ENCODE assay signal across 11 cellular contexts in genomic region chr7:155584763-155585531, GRCh38. TPM values are rescaled to one million over a fixed set of nuclear protein-coding genes. Genes with fewer than 3 reads are reported as not detected.
A peak's percentile ranks its signal among the peaks of the same experiment; 100 is the strongest.
DNase-seq lines count a peak whose midpoint lies in the region; ATAC-seq and TF ChIP-seq lines count a peak whose summit lies in the region.
"Had no signal": no experiment of that assay in that cellular context is flagged by ENCODE, and none has a peak within 500 bp of the region (broad histone marks: within the 10 kb centered on the region; RNA-seq: fewer than 3 reads in every experiment).

No MANE protein-coding gene starts in this region.

- no peak overlapping the region for H4K91ac ChIP-seq in neuronal stem cell (ENCODE audit: low read depth, low read length, poor library complexity)

- no CpG with 5 or more reads among the region's 17 CpGs for WGBS in neuronal stem cell (ENCODE audit: extremely low coverage in 2 of 2, insufficient read length in 2 of 2, insufficient replicate concordance in 1 of 2), 2 donors

- no peak overlapping the region for H2BK5ac ChIP-seq in neuronal stem cell (ENCODE audit: low read length)

- H3K27me3 ChIP-seq in left ventricle myocardium inferior (ENCODE audit: low read depth) (peaks cover 81% of the 10 kb centered on the region), adipocyte (replicated peaks; ENCODE audit: control insufficient read depth, insufficient read depth, low read length) (peaks cover 20% of the 10 kb centered on the region), neuronal stem cell (ENCODE audit: control insufficient read depth in 3 of 3, insufficient read depth in 3 of 3, low read depth in 1 of 3, low read length in 3 of 3) (peaks cover 0 to 32% (median 0%) of the 10 kb centered on the region in 3 experiments)

- no peak overlapping the region for H2AFZ ChIP-seq in neuronal stem cell (ENCODE audit: low read length)

- no peak overlapping the region for H3K18ac ChIP-seq in neuronal stem cell (ENCODE audit: low read length)

- no peak overlapping the region for H4K8ac ChIP-seq in neuronal stem cell (ENCODE audit: low read depth, low read length)

- H3K4me3 ChIP-seq in left ventricle myocardium inferior, result no peak overlapping the region
- H3K4me3 ChIP-seq in adipocyte (ENCODE audit: low read length), result peak overlapping the region; percentile 48
- no peak overlapping the region for H3K4me3 ChIP-seq in neuronal stem cell (ENCODE audit: low read length in 2 of 2)
- H3K4me3 ChIP-seq: breast epithelium had no signal

- H3K4me1 ChIP-seq in left ventricle myocardium inferior (no peaks in the 10 kb centered on the region), adipocyte (ENCODE audit: control insufficient read depth, insufficient read depth, low read length) (peaks cover 11% of the 10 kb centered on the region), neuronal stem cell (ENCODE audit: control insufficient read depth in 2 of 2, insufficient read depth in 1 of 2, low read depth in 1 of 2, low read length in 2 of 2) (peaks cover 4 to 5% of the 10 kb centered on the region in 2 donors)
- H3K4me1 ChIP-seq: breast epithelium had no signal

- H2BK12ac ChIP-seq in neuronal stem cell (ENCODE audit: low read length), result no peak overlapping the region

- H3K27ac ChIP-seq in left ventricle myocardium inferior (replicated peaks) (no peak overlapping the region), neuronal stem cell (replicated peaks; ENCODE audit: low read length) (no peak overlapping the region)
- H3K27ac ChIP-seq: breast epithelium had no signal

- H3K79me1 ChIP-seq in neuronal stem cell (ENCODE audit: low read depth, low read length), result no peaks in the 10 kb centered on the region

- no peak for TF ChIP-seq CTCF in left ventricle myocardium inferior (IDR thresholded peaks at IDR 0.05; ENCODE audit: borderline replicate concordance)

- H3K14ac ChIP-seq in neuronal stem cell (ENCODE audit: low read length), result no peak overlapping the region

- no peaks in the 10 kb centered on the region for H3K36me3 ChIP-seq in left ventricle myocardium inferior
- H3K36me3 ChIP-seq in adipocyte (ENCODE audit: control insufficient read depth, insufficient read depth, low read length, severe bottlenecking), result no peaks in the 10 kb centered on the region
- no peaks in the 10 kb centered on the region for H3K36me3 ChIP-seq in neuronal stem cell (replicated peaks in 1 of 2; ENCODE audit: control insufficient read depth in 2 of 2, insufficient read depth in 2 of 2, low read length in 2 of 2)
- H3K36me3 ChIP-seq: breast epithelium had no signal

- H3K9me3 ChIP-seq in left ventricle myocardium inferior (replicated peaks) (no peaks in the 10 kb centered on the region), adipocyte (ENCODE audit: control insufficient read depth, low read length) (no peaks in the 10 kb centered on the region), neuronal stem cell (replicated peaks in 1 of 2; ENCODE audit: control insufficient read depth in 2 of 2, insufficient read depth in 1 of 2, low read depth in 1 of 2, low read length in 2 of 2) (no peaks in the 10 kb centered on the region)
- H3K9me3 ChIP-seq: breast epithelium had no signal

- no peak overlapping the region for H3K4ac ChIP-seq in neuronal stem cell (ENCODE audit: low read length)

- peak; percentile 41 to 43 for ATAC-seq in left cardiac atrium
- ATAC-seq in HG03460 (IDR thresholded peaks at IDR 0.05; ENCODE audit: unreplicated experiment), result no peak
- no peak for ATAC-seq in GM21526 (IDR thresholded peaks at IDR 0.05; ENCODE audit: low FRiP score, unreplicated experiment)

- H2BK120ac ChIP-seq in neuronal stem cell (ENCODE audit: low read depth, low read length), result no peak overlapping the region

- H3K23ac ChIP-seq in neuronal stem cell (ENCODE audit: low read depth, low read length, poor library complexity), result no peak overlapping the region

- intact Hi-C loops in left cardiac atrium (cut with DNase I) (no loop called here), left ventricle myocardium inferior (cut with micrococcal nuclease) (no loop called here)

- no peak overlapping the region for H2AK5ac ChIP-seq in neuronal stem cell (ENCODE audit: low read depth, low read length)

- H3K4me2 ChIP-seq in neuronal stem cell (ENCODE audit: insufficient read depth, low read length, poor library complexity, severe bottlenecking), result no peak overlapping the region

- H3K9ac ChIP-seq in adipocyte (ENCODE audit: low read length) (no peak overlapping the region), neuronal stem cell (ENCODE audit: low read depth, low read length, poor library complexity) (no peak overlapping the region)

- DNase-seq in left cardiac atrium, result no peak
- DNase-seq in left ventricle myocardium inferior, result no peak
- DNase-seq in adipocyte (ENCODE audit: low read depth), result peak; percentile 69
- peak; percentile 33 for DNase-seq in iPS-NIHi11 (ENCODE audit: low spot score)
- DNase-seq in neuronal stem cell (ENCODE audit: low spot score), result no peak
- no peak for DNase-seq in NAMALWA (ENCODE audit: low spot score)
- DNase-seq: NCI-H510A treated with DMSO at 0.1 percent for 48 hours; stimulated activated CD4-positive, alpha-beta T cell treated with anti-CD3 and anti-CD28 coated beads, Interleukin-12 subunit alpha, Interleukin-12 subunit beta, amount 100 ng/mL, for 4 hours had no signal

- no peak overlapping the region for H2BK15ac ChIP-seq in neuronal stem cell (ENCODE audit: low read length)

RNA-seq across cellular contexts. Expression of gene CNPY1, which starts 38.6 kb away (rescaled TPM):
- total RNA-seq in left cardiac atrium (not detected), left ventricle myocardium inferior (not detected)
- polyA plus RNA-seq in neuronal stem cell (2013, experiment 1 of 2), result not detected
- not detected for polyA plus RNA-seq in neuronal stem cell (2013, experiment 2 of 2)

RNA-seq across cellular contexts. Expression of gene RBM33, which starts 59.5 kb away (rescaled TPM):
- total RNA-seq in left cardiac atrium, result 10 to 100 TPM; 34.2 to 41.5 TPM
- total RNA-seq in left ventricle myocardium inferior, result 30.8 TPM
- polyA plus RNA-seq in neuronal stem cell (2013, experiment 1 of 2), result 39.8 TPM
- polyA plus RNA-seq in neuronal stem cell (2013, experiment 2 of 2), result 40.0 TPM

Comparison
In these comparisons a context has a peak if more than half of its experiments do, and no peak if none do; other contexts are left out.
1. ATAC-seq: peak in left cardiac atrium (2 of 2); none in HG03460 (single experiment) and GM21526 (single experiment).
2. DNase-seq: peak in adipocyte (single experiment) and iPS-NIHi11 (single experiment); none in left cardiac atrium (single experiment), left ventricle myocardium inferior (single experiment), neuronal stem cell (single experiment) and NAMALWA (single experiment).